In the genomic region with DNA sequence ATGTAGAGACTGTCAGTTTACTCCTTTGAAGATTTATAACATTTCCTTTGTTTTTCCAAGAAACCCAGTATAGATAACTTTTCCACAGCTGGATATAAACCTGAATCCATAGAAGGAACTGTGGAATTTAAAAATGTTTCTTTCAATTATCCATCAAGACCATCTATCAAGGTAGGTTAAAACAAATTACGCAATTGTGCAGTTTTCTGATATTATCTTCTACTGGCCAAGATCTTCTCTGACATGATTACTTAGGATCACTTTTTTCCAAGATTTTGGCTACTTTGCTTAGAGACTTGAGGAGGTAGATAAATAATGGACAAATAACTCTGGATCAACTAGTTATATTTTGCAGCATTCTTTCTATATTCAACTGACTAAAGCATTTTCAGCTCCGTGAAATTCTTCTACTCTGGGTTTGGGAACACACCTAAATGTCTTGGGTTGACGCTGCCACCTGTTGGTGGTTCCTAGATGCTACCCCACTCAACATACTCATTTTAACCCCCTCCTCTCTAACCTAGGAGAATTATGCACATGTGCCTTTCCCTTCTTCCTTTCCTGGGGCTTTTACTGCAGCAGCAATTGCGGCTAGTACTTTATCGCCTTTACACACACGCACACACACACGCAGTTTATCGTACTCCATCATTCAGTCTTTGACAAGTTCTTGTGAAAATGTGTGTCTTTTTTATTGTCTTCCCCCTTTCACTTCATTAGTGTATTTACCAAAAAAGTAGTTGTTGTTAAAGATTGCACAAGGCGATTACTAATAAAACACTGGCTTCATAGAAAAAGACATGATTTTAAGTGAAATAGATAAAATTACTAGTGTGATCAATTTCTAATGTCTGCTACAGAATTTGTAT, we compare ENCODE assay signal across 8 cellular contexts. TPM values are rescaled to one million over a fixed set of nuclear protein-coding genes. Genes with fewer than 3 reads are reported as not detected.
DNase-seq lines count a peak whose midpoint lies in the region; ATAC-seq and TF ChIP-seq lines count a peak whose summit lies in the region.

No MANE protein-coding gene starts in this region.

- H3K79me2 ChIP-seq in OCI-LY1 (ENCODE audit: insufficient read depth, low read length): no peaks in the 10 kb centered on the region

- H3K27ac ChIP-seq in OCI-LY1 (ENCODE audit: low read depth, low read length, poor library complexity, severe bottlenecking): no peak overlapping the region
- H3K27ac ChIP-seq in dorsolateral prefrontal cortex: no peak overlapping the region

- H3K4me3 ChIP-seq in GM12864 (ENCODE audit: low read depth, low read length): no peak overlapping the region
- no peak overlapping the region for H3K4me3 ChIP-seq in OCI-LY1 (ENCODE audit: low read depth, low read length, poor library complexity, severe bottlenecking)
- no peak overlapping the region for H3K4me3 ChIP-seq in dorsolateral prefrontal cortex

- no peaks in the 10 kb centered on the region for H3K9me2 ChIP-seq in OCI-LY1 (ENCODE audit: low read depth, low read length)

- H3F3A ChIP-seq in OCI-LY1 (ENCODE audit: insufficient read depth, low read length): no peaks in the 10 kb centered on the region

- no peak overlapping the region for H2AFZ ChIP-seq in OCI-LY1 (ENCODE audit: low read length)

- intact Hi-C loops in dorsolateral prefrontal cortex (cut with DNase I): no loop called here

- H3K27me3 ChIP-seq in OCI-LY1 (ENCODE audit: insufficient read depth, low read length) (no peaks in the 10 kb centered on the region), dorsolateral prefrontal cortex (peaks cover 0 to 17% (median 0%) of the 10 kb centered on the region in 45 donors)

- H4K20me1 ChIP-seq in OCI-LY1 (ENCODE audit: insufficient read depth, low read length): no peaks in the 10 kb centered on the region

- no peaks in the 10 kb centered on the region for H3K9me3 ChIP-seq in OCI-LY1 (ENCODE audit: low read length)

- no peak overlapping the region for H3K9ac ChIP-seq in OCI-LY1 (ENCODE audit: low read length)

- H3K36me3 ChIP-seq in OCI-LY1 (ENCODE audit: insufficient read depth, low read length): no peaks in the 10 kb centered on the region

- TF ChIP-seq CTCF in GM12864 (IDR thresholded peaks at IDR 0.05; ENCODE audit: low read depth, low read length, missing control alignments) (peak; percentile 54), OCI-LY1 (IDR thresholded peaks at IDR 0.05; ENCODE audit: low read length) (peak; percentile 67), dorsolateral prefrontal cortex (IDR thresholded peaks at IDR 0.05 in 54 of 56, conservative IDR thresholded peaks at IDR 0.05 in 2 of 56; ENCODE audit: low read depth in 1 of 56, partially characterized antibody in 56 of 56) (peak in 4 of 56 donors; percentile 7 to 21 (median 13))

- H3K4me2 ChIP-seq in OCI-LY1 (ENCODE audit: low read length): no peak overlapping the region

- H3K4me1 ChIP-seq in OCI-LY1 (ENCODE audit: insufficient read depth, low read length, severe bottlenecking): no peaks in the 10 kb centered on the region

- ATAC-seq in HG02610 (IDR thresholded peaks at IDR 0.05; ENCODE audit: unreplicated experiment): peak; percentile 74
- no peak for ATAC-seq in HG03196 (IDR thresholded peaks at IDR 0.05; ENCODE audit: unreplicated experiment)
- ATAC-seq in HG03571 (IDR thresholded peaks at IDR 0.05; ENCODE audit: unreplicated experiment): no peak

- no peak for DNase-seq in GM12864 (ENCODE audit: low read depth)
- peak; percentile 7 for DNase-seq in glomerular endothelial cell (ENCODE audit: extremely low read depth, low read depth, low spot score)
- no peak for DNase-seq in dorsolateral prefrontal cortex
- DNase-seq in activated CD4-positive, CD25-positive, alpha-beta regulatory T cell treated with anti-CD3 and anti-CD28 coated beads, Interleukin-2, amount 50 U/mL, for 72 hours: no peak

RNA-seq across cellular contexts. Expression of a gene that starts 32.7 kb away (rescaled TPM):
- total RNA-seq in glomerular endothelial cell (not detected in 2 replicates), dorsolateral prefrontal cortex (under 1 TPM in 2 of 120 experiments, not detected in 118; 0.07 to 0.28 TPM)
